14 cellular contexts compared by ENCODE assay signal in genomic region chr1:229334716-229335115, GRCh38. TPM values are rescaled to one million over a fixed set of nuclear protein-coding genes. Genes with fewer than 3 reads are reported as not detected.
DNase-seq lines count a peak whose midpoint lies in the region; TF ChIP-seq lines count a peak whose summit lies in the region.
"Had no signal": no experiment of that assay in that cellular context is flagged by ENCODE, and none has a peak within 500 bp of the region (broad histone marks: within the 10 kb centered on the region; RNA-seq: fewer than 3 reads in every experiment).

No MANE protein-coding gene starts in this region.

- TF ChIP-seq POLR2A in testis (IDR thresholded peaks at IDR 0.05): no peak

- DNase-seq in ELF-1 (ENCODE audit: low read depth, low spot score): peak; percentile 25
- peak; percentile 9 for DNase-seq in NT2/D1 (ENCODE audit: low read depth, low spot score)
- DNase-seq in kidney tubule cell (ENCODE audit: low spot score): peak; percentile 16
- DNase-seq in testis: no peak
- DNase-seq in effector CD4-positive, alpha-beta T cell: no peak
- DNase-seq in CD1c-positive myeloid dendritic cell (ENCODE audit: extremely low spot score): no peak
- DNase-seq in GOT3 (lab: John Stamatoyannopoulos, UW): no peak
- DNase-seq: CD4-positive, CD25-positive, alpha-beta regulatory T cell; CD8-positive, alpha-beta memory T cell; COR-L47; GM23248; H7 had no signal

- H3K27me3 ChIP-seq in NT2/D1 (ENCODE audit: insufficient read depth, insufficient read length) (no peaks in the 10 kb centered on the region), testis (no peaks in the 10 kb centered on the region)
- H3K27me3 ChIP-seq: BLaER1 treated with 17β-estradiol and CSF1 and Interleukin-3, amounts not matched to agents 10 nM and 100 nM had no signal

- no peak overlapping the region for H3K9ac ChIP-seq in NT2/D1 (ENCODE audit: insufficient read length, low read depth)
- H3K9ac ChIP-seq: BLaER1 treated with 17β-estradiol and CSF1 and Interleukin-3, amounts not matched to agents 10 nM and 100 nM; GM23248; KMS-11 had no signal

- H3K4me1 ChIP-seq in NT2/D1 (ENCODE audit: insufficient read depth, insufficient read length) (no peaks in the 10 kb centered on the region), testis (no peaks in the 10 kb centered on the region)

- H3K9me3 ChIP-seq in NT2/D1 (ENCODE audit: insufficient read depth, low read length) (peaks cover 7% of the 10 kb centered on the region; the same call in 1 of the 2 replicates), testis (no peaks in the 10 kb centered on the region)

- no peak overlapping the region for H3K4me3 ChIP-seq in NT2/D1 (ENCODE audit: insufficient read length, low read depth)
- no peak overlapping the region for H3K4me3 ChIP-seq in testis
- H3K4me3 ChIP-seq: BLaER1 treated with 17β-estradiol and CSF1 and Interleukin-3, amounts not matched to agents 10 nM and 100 nM; GM23248 had no signal

- H3K36me3 ChIP-seq in NT2/D1 (ENCODE audit: insufficient read depth, insufficient read length, low read length) (peaks cover 5% of the 10 kb centered on the region), testis (ENCODE audit: low read depth, missing control alignments) (no peaks in the 10 kb centered on the region)

- intact Hi-C loops in testis (cut with DNase I; ENCODE audit: low total_unique reads): no loop called here

- H3K27ac ChIP-seq in testis: no peak overlapping the region
- H3K27ac ChIP-seq: BLaER1 treated with 17β-estradiol and CSF1 and Interleukin-3, amounts not matched to agents 10 nM and 100 nM; GM23248; KMS-11 had no signal

- 97 to 100% methylated on average over 2 of the region's 2 CpGs for WGBS in testis, 2 donors

- TF ChIP-seq CTCF in testis (IDR thresholded peaks at IDR 0.05): no peak

RNA-seq across cellular contexts. Expression of gene CCSAP, which starts 8.1 kb away (rescaled TPM):
- 1 to 10 TPM; 3.7 to 4.1 TPM for total RNA-seq in testis
- 3.2 TPM for polyA plus RNA-seq in testis (ENCODE audit: insufficient read depth, low read depth, low replicate concordance)

Comparison
In these comparisons a context has a peak if more than half of its experiments do, and no peak if none do; other contexts are left out.
1. DNase-seq: peak in ELF-1 (single experiment), NT2/D1 (single experiment) and kidney tubule cell (single experiment); none in testis (single experiment), effector CD4-positive, alpha-beta T cell (single experiment), CD1c-positive myeloid dendritic cell (single experiment) and GOT3 (single experiment).